21 cellular contexts compared by ENCODE assay signal in the genomic region with DNA sequence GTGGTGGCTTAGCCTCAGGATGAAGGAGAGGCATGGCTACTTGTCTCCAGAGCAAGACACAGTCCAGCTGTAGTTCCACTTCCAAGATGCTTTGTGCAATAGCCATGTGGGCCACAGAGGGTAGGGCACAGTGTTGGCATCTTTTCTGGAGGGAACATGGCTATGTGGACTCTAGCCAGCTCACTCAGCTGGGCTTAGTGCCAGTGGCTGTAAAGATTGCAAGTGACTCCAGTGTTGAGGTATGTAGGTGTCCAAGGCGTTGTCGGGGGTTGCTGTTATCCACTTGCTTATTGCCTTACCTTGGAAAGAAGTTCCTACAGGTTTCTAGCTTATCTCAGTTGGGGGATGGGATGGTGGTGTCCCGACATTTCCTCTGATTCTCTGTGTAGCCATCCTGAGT.
DNase-seq lines count a peak whose midpoint lies in the region; ATAC-seq and TF ChIP-seq lines count a peak whose summit lies in the region.
"Had no signal": no experiment of that assay in that cellular context is flagged by ENCODE, and none has a peak within 500 bp of the region (broad histone marks: within the 10 kb centered on the region; RNA-seq: fewer than 3 reads in every experiment).

No MANE protein-coding gene starts in this region.

- H3K27me3 ChIP-seq in upper lobe of right lung, result no peaks in the 10 kb centered on the region
- H3K27me3 ChIP-seq: esophagus muscularis mucosa, SJCRH30, tibial artery had no signal

- no peak overlapping the region for H3K4me3 ChIP-seq in upper lobe of right lung
- H3K4me3 ChIP-seq: esophagus muscularis mucosa, K562, SJCRH30, tibial artery had no signal

- peaks cover 9% of the 10 kb centered on the region for H3K9me3 ChIP-seq in upper lobe of right lung

- intact Hi-C loops in upper lobe of right lung (cut with DNase I), result no loop called here

- no peak for TF ChIP-seq CTCF in upper lobe of right lung (IDR thresholded peaks at IDR 0.05)

- DNase-seq in DMS 273 (lab: John Stamatoyannopoulos, UW; ENCODE audit: unreplicated experiment), result peak; percentile 45
- no peak for DNase-seq in DMS 273 treated with DMSO at 0.1 percent for 48 hours (lab: John Stamatoyannopoulos, UW)
- peak; percentile 8 for DNase-seq in RKO (ENCODE audit: low spot score)
- peak; percentile 73 for DNase-seq in epithelial cell of prostate (ENCODE audit: low read depth, low spot score)
- DNase-seq in upper lobe of right lung, result no peak
- DNase-seq in MV-4-11 (lab: John Stamatoyannopoulos, UW), result no peak
- DNase-seq in DMS114 treated with DMSO at 0.1 percent for 48 hours (lab: John Stamatoyannopoulos, UW; ENCODE audit: unreplicated experiment), result no peak
- no peak for DNase-seq in foreskin melanocyte
- DNase-seq: activated CD4-positive, alpha-beta T cell treated with anti-CD3 and anti-CD28 coated beads, Interleukin-2, amount 10 ng/mL, durations not matched to agents 7 days and 5 days; COR-L47; effector CD8-positive, alpha-beta T cell; H9; NCI-H187 treated with DMSO at 0.1 percent for 48 hours; nucleus accumbens; SJCRH30; stimulated activated CD4-positive, alpha-beta T cell treated with anti-CD3 and anti-CD28 coated beads, Interleukin-4, amount 100 ng/mL, for 1 hour; tibial artery had no signal

- peak; percentile 27 for ATAC-seq in upper lobe of right lung
- ATAC-seq: K562 had no signal

- no peaks in the 10 kb centered on the region for H3K4me1 ChIP-seq in upper lobe of right lung
- H3K4me1 ChIP-seq: SJCRH30, tibial artery had no signal

- no peaks in the 10 kb centered on the region for H3K36me3 ChIP-seq in upper lobe of right lung
- H3K36me3 ChIP-seq: esophagus muscularis mucosa, SJCRH30, tibial artery had no signal

- H3K27ac ChIP-seq in epithelial cell of prostate (no peak overlapping the region), upper lobe of right lung (no peak overlapping the region)
- H3K27ac ChIP-seq: 22Rv1, esophagus muscularis mucosa, SJCRH30, tibial artery, VCaP had no signal

Comparison
In these comparisons a context has a peak if more than half of its experiments do, and no peak if none do; other contexts are left out.
1. DNase-seq: peak in DMS 273 (single experiment), RKO (single experiment) and epithelial cell of prostate (single experiment); none in DMS 273 treated with DMSO at 0.1 percent for 48 hours (single experiment), upper lobe of right lung (single experiment), MV-4-11 (single experiment), DMS114 treated with DMSO at 0.1 percent for 48 hours (single experiment) and foreskin melanocyte (single experiment).